In the genomic region with DNA sequence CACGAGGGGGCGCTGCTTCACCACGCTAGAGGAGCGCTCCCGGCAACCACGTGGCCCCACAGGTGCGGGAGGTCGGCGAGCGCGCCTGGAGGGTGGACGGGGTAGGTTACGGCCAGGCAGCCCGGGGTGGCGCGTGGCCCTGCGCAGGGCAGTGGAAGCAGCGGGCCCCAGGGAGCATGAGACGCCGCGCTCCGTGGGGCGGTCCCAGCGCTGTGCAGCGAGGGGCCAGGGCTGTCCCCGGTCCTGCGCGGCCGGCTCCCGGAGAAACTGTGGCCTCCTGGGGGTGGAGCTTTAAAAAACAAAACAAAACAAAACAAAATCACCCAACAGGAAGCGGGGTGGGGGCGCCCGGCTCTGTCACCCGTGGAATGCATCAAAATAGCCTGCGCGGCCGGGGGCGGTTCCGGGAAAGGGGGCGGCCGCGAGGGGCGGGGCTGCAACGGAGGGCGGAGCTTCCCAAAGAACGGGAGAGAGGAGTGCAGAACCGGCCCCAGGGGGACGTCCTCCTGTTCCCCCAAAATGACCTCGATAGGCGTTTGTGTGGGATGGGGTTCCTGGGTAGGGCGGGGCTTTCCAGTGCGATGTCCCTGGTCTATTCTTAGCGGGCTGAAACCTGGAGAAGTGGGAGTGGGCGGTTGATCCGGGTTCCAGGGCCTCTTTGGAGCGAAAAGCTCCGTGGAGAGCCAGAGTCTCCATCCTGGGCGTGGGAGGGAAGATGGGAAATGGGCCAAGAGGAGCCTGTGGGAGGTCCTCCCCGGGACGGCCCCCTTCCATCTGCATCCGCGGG, we compare ENCODE assay signal across 8 cellular contexts. TPM values are rescaled to one million over a fixed set of nuclear protein-coding genes. Genes with fewer than 3 reads are reported as not detected.
A peak's percentile ranks its signal among the peaks of the same experiment; 100 is the strongest.
DNase-seq lines count a peak whose midpoint lies in the region; ATAC-seq and TF ChIP-seq lines count a peak whose summit lies in the region.

No MANE protein-coding gene starts in this region.

- H3K36me3 ChIP-seq in KMS-11 (ENCODE audit: insufficient read depth) = no peaks in the 10 kb centered on the region
- H3K36me3 ChIP-seq in neural cell (ENCODE audit: insufficient read depth, low read length) = no peaks in the 10 kb centered on the region

- H3K27ac ChIP-seq in KMS-11 = peak overlapping the region; percentile 69
- peak overlapping the region; percentile 15 for H3K27ac ChIP-seq in neural cell (ENCODE audit: low read length)

- TF ChIP-seq RAD21 in neural cell (conservative IDR thresholded peaks at IDR 0.05) = peak; percentile 98

- peak overlapping the region; percentile 90 for H2AFZ ChIP-seq in KMS-11 (ENCODE audit: low read depth)
- H2AFZ ChIP-seq in neural cell (ENCODE audit: low read depth, low read length) = peak overlapping the region; percentile 63

- peak; percentile 54 for ATAC-seq in GM21717 (IDR thresholded peaks at IDR 0.05; ENCODE audit: unreplicated experiment)
- peak; percentile 87 for ATAC-seq in stimulated activated naive CD8-positive, alpha-beta T cell treated with anti-CD3 and anti-CD28 coated beads, Interleukin-15, Interleukin-2, amounts not matched to agents 100 U/mL and 50 U/mL, for 24 hours

- no peaks in the 10 kb centered on the region for H3K27me3 ChIP-seq in KMS-11 (ENCODE audit: insufficient read depth, low read depth)
- no peaks in the 10 kb centered on the region for H3K27me3 ChIP-seq in neural cell (ENCODE audit: insufficient read depth, low read depth, low read length)

- DNase-seq in DMS53 treated with DMSO at 0.1 percent for 48 hours (lab: John Stamatoyannopoulos, UW; ENCODE audit: unreplicated experiment) = peak; percentile 83
- DNase-seq in RPMI8226 = peak; percentile 90
- peak; percentile 97 for DNase-seq in activated effector memory CD4-positive, alpha-beta T cell treated with anti-CD3 and anti-CD28 coated beads, Interleukin-2, amount 50 U/mL, for 16 hours
- peak; percentile 74 for DNase-seq in fibroblast of the conjunctiva (ENCODE audit: low read depth)
- DNase-seq in stimulated activated naive CD8-positive, alpha-beta T cell treated with anti-CD3 and anti-CD28 coated beads, Interleukin-15, Interleukin-2, amounts not matched to agents 100 U/mL and 50 U/mL, for 24 hours = peak; percentile 96

- no peaks in the 10 kb centered on the region for H3F3A ChIP-seq in neural cell (ENCODE audit: insufficient read depth, low read length, poor library complexity, severe bottlenecking)

- H4K20me1 ChIP-seq in KMS-11 (ENCODE audit: insufficient read depth) (no peaks in the 10 kb centered on the region), neural cell (ENCODE audit: insufficient read depth) (no peaks in the 10 kb centered on the region)

- H3K9ac ChIP-seq in KMS-11 (peak overlapping the region; percentile 86), neural cell (ENCODE audit: low read length) (peak overlapping the region; percentile 75)

- no peaks in the 10 kb centered on the region for H3K9me2 ChIP-seq in neural cell (ENCODE audit: insufficient read depth, low read length)

- H3K4me2 ChIP-seq in KMS-11 (peak overlapping the region; percentile 65), neural cell (ENCODE audit: low read length) (peak overlapping the region; percentile 59)

- H3K9me3 ChIP-seq in neural cell (ENCODE audit: low read length) = no peaks in the 10 kb centered on the region

- no peak overlapping the region for H3K4me3 ChIP-seq in KMS-11 (IDR thresholded peaks at IDR 0.05; ENCODE audit: insufficient read depth, low read depth, low read length)
- peak overlapping the region; percentile 97 for H3K4me3 ChIP-seq in neural cell (ENCODE audit: low read length)

- TF ChIP-seq CTCF in KMS-11 (conservative IDR thresholded peaks at IDR 0.05; ENCODE audit: low read depth, low read length) (peak; percentile 44), neural cell (IDR thresholded peaks at IDR 0.05; ENCODE audit: poor library complexity, severe bottlenecking) (peak; percentile 98)

- peaks cover 15% of the 10 kb centered on the region for H3K4me1 ChIP-seq in KMS-11 (ENCODE audit: low read depth, poor library complexity, severe bottlenecking)

- no peaks in the 10 kb centered on the region for H3K79me2 ChIP-seq in KMS-11 (ENCODE audit: insufficient read depth, low read depth)
- H3K79me2 ChIP-seq in neural cell (replicated peaks; ENCODE audit: insufficient read depth, low read length) = no peaks in the 10 kb centered on the region

- peak; percentile 41 for TF ChIP-seq EP300 in neural cell (conservative IDR thresholded peaks at IDR 0.05; ENCODE audit: poor library complexity, severe bottlenecking)

TF ChIP-seq in neural cell, 6 proteins besides CTCF, POLR2A, EP300 and RAD21:
- TF ChIP-seq POLR2AphosphoS5 (IDR thresholded peaks at IDR 0.05) (peak; percentile 76), SMC3 (conservative IDR thresholded peaks at IDR 0.05; ENCODE audit: poor library complexity) (peak; percentile 96), MXI1 (conservative IDR thresholded peaks at IDR 0.05; ENCODE audit: poor library complexity, severe bottlenecking) (peak; percentile 98)
- TF ChIP-seq, protein P1, sequence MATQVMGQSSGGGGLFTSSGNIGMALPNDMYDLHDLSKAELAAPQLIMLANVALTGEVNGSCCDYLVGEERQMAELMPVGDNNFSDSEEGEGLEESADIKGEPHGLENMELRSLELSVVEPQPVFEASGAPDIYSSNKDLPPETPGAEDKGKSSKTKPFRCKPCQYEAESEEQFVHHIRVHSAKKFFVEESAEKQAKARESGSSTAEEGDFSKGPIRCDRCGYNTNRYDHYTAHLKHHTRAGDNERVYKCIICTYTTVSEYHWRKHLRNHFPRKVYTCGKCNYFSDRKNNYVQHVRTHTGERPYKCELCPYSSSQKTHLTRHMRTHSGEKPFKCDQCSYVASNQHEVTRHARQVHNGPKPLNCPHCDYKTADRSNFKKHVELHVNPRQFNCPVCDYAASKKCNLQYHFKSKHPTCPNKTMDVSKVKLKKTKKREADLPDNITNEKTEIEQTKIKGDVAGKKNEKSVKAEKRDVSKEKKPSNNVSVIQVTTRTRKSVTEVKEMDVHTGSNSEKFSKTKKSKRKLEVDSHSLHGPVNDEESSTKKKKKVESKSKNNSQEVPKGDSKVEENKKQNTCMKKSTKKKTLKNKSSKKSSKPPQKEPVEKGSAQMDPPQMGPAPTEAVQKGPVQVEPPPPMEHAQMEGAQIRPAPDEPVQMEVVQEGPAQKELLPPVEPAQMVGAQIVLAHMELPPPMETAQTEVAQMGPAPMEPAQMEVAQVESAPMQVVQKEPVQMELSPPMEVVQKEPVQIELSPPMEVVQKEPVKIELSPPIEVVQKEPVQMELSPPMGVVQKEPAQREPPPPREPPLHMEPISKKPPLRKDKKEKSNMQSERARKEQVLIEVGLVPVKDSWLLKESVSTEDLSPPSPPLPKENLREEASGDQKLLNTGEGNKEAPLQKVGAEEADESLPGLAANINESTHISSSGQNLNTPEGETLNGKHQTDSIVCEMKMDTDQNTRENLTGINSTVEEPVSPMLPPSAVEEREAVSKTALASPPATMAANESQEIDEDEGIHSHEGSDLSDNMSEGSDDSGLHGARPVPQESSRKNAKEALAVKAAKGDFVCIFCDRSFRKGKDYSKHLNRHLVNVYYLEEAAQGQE (IDR thresholded peaks at IDR 0.05; ENCODE audit: borderline replicate concordance) = no peak
TF ChIP-seq in neural cell: peak in this region for 3.

RNA-seq across cellular contexts. Expression of a gene that starts 27.3 kb away (rescaled TPM):
- 20.5 and 27.7 TPM in 2 replicates for polyA plus RNA-seq in neural cell
- polyA minus RNA-seq in neural cell = 14.9 and 24.4 TPM in 2 replicates

RNA-seq across cellular contexts. Expression of a gene that starts 53.6 kb away (rescaled TPM):
- 83.2 and 95.3 TPM in 2 replicates for polyA plus RNA-seq in neural cell
- polyA minus RNA-seq in neural cell = 50.7 and 67.4 TPM in 2 replicates

RNA-seq across cellular contexts. Expression of a gene that starts 53.8 kb away (rescaled TPM):
- polyA plus RNA-seq in neural cell = 14.9 and 16.8 TPM in 2 replicates
- polyA minus RNA-seq in neural cell = 17.5 and 21.7 TPM in 2 replicates
